ENCODE assay signal across 8 cellular contexts in the genomic region with DNA sequence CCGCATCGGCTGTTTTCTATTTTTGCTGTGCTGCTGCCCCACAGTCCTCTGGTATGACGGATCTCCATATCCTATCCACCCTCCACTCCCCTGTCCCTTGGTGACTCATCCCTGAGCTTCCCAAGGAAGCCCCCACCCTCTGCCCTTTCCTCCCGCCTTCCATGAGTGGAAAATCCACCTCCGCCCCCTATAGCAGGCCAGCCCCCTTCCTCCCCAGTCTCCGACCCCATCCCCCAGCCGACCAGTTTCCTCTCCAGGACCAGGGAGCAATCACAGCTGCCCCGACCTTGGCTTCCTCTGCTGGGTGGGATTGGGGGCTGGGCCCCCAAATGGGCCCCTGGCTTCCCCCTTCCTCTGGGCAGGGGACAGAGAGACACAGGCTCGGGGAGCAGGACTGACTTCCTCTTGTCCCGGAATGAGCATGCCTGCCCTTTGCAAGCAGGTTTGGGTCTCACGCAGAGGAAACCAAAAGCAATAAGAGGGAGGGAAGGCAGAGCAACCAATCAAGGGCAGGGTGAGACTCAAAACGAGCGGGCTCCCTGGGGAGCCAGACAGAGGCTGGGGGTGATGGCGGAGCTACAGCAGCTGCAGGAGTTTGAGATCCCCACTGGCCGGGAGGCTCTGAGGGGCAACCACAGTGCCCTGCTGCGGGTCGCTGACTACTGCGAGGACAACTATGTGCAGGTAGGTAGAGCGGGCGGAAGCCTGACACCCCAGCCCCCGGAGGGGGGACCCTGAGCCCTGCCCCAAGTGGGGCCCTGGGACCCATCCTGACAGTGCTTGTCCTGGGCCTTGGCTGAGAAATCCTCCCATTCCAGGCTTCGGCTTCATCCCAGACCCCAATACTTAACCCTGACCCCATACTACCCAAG. TPM values are rescaled to one million over a fixed set of nuclear protein-coding genes. Genes with fewer than 3 reads are reported as not detected.
DNase-seq lines count a peak whose midpoint lies in the region; ATAC-seq and TF ChIP-seq lines count a peak whose summit lies in the region.

A gene with protein sequence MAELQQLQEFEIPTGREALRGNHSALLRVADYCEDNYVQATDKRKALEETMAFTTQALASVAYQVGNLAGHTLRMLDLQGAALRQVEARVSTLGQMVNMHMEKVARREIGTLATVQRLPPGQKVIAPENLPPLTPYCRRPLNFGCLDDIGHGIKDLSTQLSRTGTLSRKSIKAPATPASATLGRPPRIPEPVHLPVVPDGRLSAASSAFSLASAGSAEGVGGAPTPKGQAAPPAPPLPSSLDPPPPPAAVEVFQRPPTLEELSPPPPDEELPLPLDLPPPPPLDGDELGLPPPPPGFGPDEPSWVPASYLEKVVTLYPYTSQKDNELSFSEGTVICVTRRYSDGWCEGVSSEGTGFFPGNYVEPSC (plus strand): TSS at position 550 of the 872 bp plus-strand sequence. CDS start 18 bp downstream, at position 568.
Gene GNGT2 (minus strand): TSS at position 417 of the 872 bp plus-strand sequence. CDS start 3,152 bp downstream, outside the sequence.

- POLR2A ChIA-PET in WTC11 (lab: Charles Lee), result no interaction called here

- DNase-seq in A172 (ENCODE audit: low spot score) (peak; percentile 47), WTC11 (ENCODE audit: low spot score) (peak; percentile 23), nephron progenitor cell (peak; percentile 35), H4 (ENCODE audit: low spot score) (no peak), 8988T (no peak)
- DNase-seq in effector memory CD4-positive, alpha-beta T cell, result peak in 1 of 3 donors; percentile 44

- ATAC-seq in HG03196 (IDR thresholded peaks at IDR 0.05; ENCODE audit: unreplicated experiment) (peak; percentile 71), WTC11 (peak; percentile 57)

- no peaks in the 10 kb centered on the region for H3K36me3 ChIP-seq in effector memory CD4-positive, alpha-beta T cell (ENCODE audit: control insufficient read depth, insufficient read depth, low read length)

- H3K4me3 ChIP-seq in effector memory CD4-positive, alpha-beta T cell (ENCODE audit: insufficient read depth, low read depth, low read length, poor library complexity, severe bottlenecking), result peak within 1 kb of the TSS; percentile 58

- H3K27ac Mint-ChIP-seq in WTC11, result no peak within 1 kb of the TSS; the same call in 1 of the 2 replicates
- peak within 1 kb of the TSS; percentile 65 for H3K27ac Mint-ChIP-seq in nephron progenitor cell

- TF ChIP-seq POLR2A in GM19099 (IDR thresholded peaks at IDR 0.05; ENCODE audit: extremely low read depth, insufficient read length, low read depth), result peak; percentile 97

- CTCF ChIA-PET in WTC11 (lab: Charles Lee), result interaction anchor here (0.6 to 1.8 kb wide), 6 partner anchors 10 to 326 kb away, joined by 3 to 4 read pairs (median 4); no protein-coding TSS in a partner anchor

- H3K27ac ChIP-seq in effector memory CD4-positive, alpha-beta T cell (ENCODE audit: insufficient read depth, low read length, poor library complexity, severe bottlenecking), result peak within 1 kb of the TSS; percentile 68

- H3K9me3 ChIP-seq in effector memory CD4-positive, alpha-beta T cell (ENCODE audit: control insufficient read depth, low read length), result no peaks in the 10 kb centered on the region

- TF ChIP-seq CTCF in WTC11 (IDR thresholded peaks at IDR 0.05) (no peak), nephron progenitor cell (IDR thresholded peaks at IDR 0.05) (no peak)

- H3K27me3 ChIP-seq in effector memory CD4-positive, alpha-beta T cell (replicated peaks; ENCODE audit: control insufficient read depth, insufficient read depth, low read length, poor library complexity, severe bottlenecking), result no peaks in the 10 kb centered on the region

- H3K4me1 ChIP-seq in effector memory CD4-positive, alpha-beta T cell (ENCODE audit: control insufficient read depth, insufficient read depth, low read length, poor library complexity, severe bottlenecking), result peaks cover 20% of the 10 kb centered on the region

- no peaks in the 10 kb centered on the region for H3K36me3 Mint-ChIP-seq in WTC11
- no peaks in the 10 kb centered on the region for H3K36me3 Mint-ChIP-seq in nephron progenitor cell (ENCODE audit: low read depth)

- peaks cover 15% of the 10 kb centered on the region; the same call in 1 of the 2 replicates for H3K27me3 Mint-ChIP-seq in WTC11 (ENCODE audit: low read depth)
- peaks cover 21% of the 10 kb centered on the region for H3K27me3 Mint-ChIP-seq in nephron progenitor cell (ENCODE audit: low read depth, poor library complexity)

- peaks cover 37% of the 10 kb centered on the region for H3K4me1 Mint-ChIP-seq in WTC11
- peaks cover 63% of the 10 kb centered on the region for H3K4me1 Mint-ChIP-seq in nephron progenitor cell

- H3K4me3 Mint-ChIP-seq in WTC11 (peak within 1 kb of the TSS; percentile 20), nephron progenitor cell (peak within 1 kb of the TSS; percentile 61)

- H3K9me3 Mint-ChIP-seq in WTC11 (no peaks in the 10 kb centered on the region), nephron progenitor cell (no peaks in the 10 kb centered on the region)

TF ChIP-seq in WTC11, 78 proteins besides CTCF, POLR2A, EP300 and RAD21:
- TF ChIP-seq ZNF423 (CRISPR knock-in tag; IDR thresholded peaks at IDR 0.05) (peak; percentile 29; the same call in 1 of the 2 replicates), HMGA2 (CRISPR knock-in tag; IDR thresholded peaks at IDR 0.05) (no peak), ZMAT4 (CRISPR knock-in tag; IDR thresholded peaks at IDR 0.05) (no peak)
TF ChIP-seq in WTC11: peak in this region for 1.

RNA-seq across cellular contexts. Expression of the first gene that starts in this region (rescaled TPM):
- total RNA-seq in A172 (2014; rRNA removed; shearing (Covaris generic)), result 0.07 and 0.41 TPM in 2 replicates
- 1.2 to 1.6 TPM (median 1.5 TPM) in 3 replicates for total RNA-seq in WTC11 (2021)
- total RNA-seq in H4 (2014; rRNA removed; shearing (Covaris generic)), result not detected in 2 replicates

RNA-seq across cellular contexts. Expression of gene GNGT2, which starts in this region (rescaled TPM):
- not detected in 2 replicates for total RNA-seq in A172 (2014; rRNA removed; shearing (Covaris generic))
- 0.34 to 0.70 TPM (median 0.50 TPM) in 3 replicates for total RNA-seq in WTC11 (2021)
- total RNA-seq in H4 (2014; rRNA removed; shearing (Covaris generic)), result 0.87 TPM in 1 of 2 replicates, not detected in the other

Comparison
In these comparisons a context has a peak if more than half of its experiments do, and no peak if none do; other contexts are left out.
1. Peak in DNase-seq in A172; RNA of the genes that start here not detected or under 1 TPM.
2. DNase-seq: peak in WTC11 (single experiment) and nephron progenitor cell (single experiment); none in H4 (single experiment) and 8988T (single experiment).